1 cellular context compared by ENCODE assay signal in the genomic region with DNA sequence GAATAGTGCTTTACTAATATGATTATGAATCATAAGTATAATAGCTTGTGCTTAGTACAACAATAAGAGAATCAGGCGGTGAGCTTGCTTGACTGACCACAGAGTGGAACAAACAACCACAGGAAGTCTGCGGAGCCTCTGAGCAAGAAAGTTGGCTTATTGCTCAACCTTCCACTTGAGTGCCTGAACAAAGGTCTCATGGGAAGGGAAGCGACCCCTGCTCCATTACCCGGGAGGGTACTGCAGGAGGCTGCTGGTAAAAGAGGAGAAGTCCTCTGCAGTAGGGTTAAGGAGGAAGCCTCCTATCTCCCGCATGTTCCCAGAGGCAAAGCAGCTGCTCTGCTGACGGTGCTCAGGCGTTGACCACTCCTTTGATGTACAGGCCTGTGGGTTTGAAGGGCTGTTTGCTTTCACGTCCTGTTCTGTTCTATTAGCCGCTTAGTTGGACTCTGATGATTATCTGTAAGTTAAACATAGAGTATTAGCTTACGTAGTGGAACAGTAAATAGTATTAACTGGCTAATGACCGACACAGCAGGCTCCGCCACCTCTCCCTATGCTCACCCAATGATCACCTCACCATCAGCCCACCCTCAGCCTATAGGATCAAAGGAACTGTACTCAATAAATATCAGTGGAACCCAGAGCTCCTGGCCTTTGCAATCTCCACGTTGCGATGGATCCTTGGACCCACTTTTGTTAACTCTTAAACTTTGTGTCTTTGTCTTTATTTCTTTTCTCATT.
A peak's percentile ranks its signal among the peaks of the same experiment; 100 is the strongest.
TF ChIP-seq lines count a peak whose summit lies in the region.

No MANE protein-coding gene starts in this region.

TF ChIP-seq in HepG2, 621 proteins besides CTCF, POLR2A, EP300 and RAD21 (continued from another document and continues in another):
- TF ChIP-seq, protein P1, sequence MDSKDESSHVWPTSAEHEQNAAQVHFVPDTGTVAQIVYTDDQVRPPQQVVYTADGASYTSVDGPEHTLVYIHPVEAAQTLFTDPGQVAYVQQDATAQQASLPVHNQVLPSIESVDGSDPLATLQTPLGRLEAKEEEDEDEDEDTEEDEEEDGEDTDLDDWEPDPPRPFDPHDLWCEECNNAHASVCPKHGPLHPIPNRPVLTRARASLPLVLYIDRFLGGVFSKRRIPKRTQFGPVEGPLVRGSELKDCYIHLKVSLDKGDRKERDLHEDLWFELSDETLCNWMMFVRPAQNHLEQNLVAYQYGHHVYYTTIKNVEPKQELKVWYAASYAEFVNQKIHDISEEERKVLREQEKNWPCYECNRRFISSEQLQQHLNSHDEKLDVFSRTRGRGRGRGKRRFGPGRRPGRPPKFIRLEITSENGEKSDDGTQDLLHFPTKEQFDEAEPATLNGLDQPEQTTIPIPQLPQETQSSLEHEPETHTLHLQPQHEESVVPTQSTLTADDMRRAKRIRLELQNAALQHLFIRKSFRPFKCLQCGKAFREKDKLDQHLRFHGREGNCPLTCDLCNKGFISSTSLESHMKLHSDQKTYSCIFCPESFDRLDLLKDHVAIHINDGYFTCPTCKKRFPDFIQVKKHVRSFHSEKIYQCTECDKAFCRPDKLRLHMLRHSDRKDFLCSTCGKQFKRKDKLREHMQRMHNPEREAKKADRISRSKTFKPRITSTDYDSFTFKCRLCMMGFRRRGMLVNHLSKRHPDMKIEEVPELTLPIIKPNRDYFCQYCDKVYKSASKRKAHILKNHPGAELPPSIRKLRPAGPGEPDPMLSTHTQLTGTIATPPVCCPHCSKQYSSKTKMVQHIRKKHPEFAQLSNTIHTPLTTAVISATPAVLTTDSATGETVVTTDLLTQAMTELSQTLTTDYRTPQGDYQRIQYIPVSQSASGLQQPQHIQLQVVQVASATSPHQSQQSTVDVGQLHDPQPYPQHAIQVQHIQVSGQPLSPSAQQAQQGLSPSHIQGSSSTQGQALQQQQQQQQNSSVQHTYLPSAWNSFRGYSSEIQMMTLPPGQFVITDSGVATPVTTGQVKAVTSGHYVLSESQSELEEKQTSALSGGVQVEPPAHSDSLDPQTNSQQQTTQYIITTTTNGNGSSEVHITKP (CRISPR knock-in tag; IDR thresholded peaks at IDR 0.05; ENCODE audit: low read depth) = no peak
- TF ChIP-seq BORCS8-MEF2B (CRISPR knock-in tag; IDR thresholded peaks at IDR 0.05) (peak; percentile 61), ZNF557 (CRISPR knock-in tag; IDR thresholded peaks at IDR 0.05) (no peak), FOXK2 (IDR thresholded peaks at IDR 0.05) (no peak; the same call in 1 of the 2 replicates), ZNF839 (CRISPR knock-in tag; IDR thresholded peaks at IDR 0.05; ENCODE audit: borderline replicate concordance) (no peak), ZNF761 (CRISPR knock-in tag; conservative IDR thresholded peaks at IDR 0.05) (no peak; the same call in none of the 2 replicates), ZNF207 (IDR thresholded peaks at IDR 0.05; ENCODE audit: borderline replicate concordance) (no peak), EZH2 (conservative IDR thresholded peaks at IDR 0.05; ENCODE audit: low read depth, low read length) (no peak), HNRNPLL (IDR thresholded peaks at IDR 0.05; ENCODE audit: low read depth, low read length, poor library complexity, severe bottlenecking) (no peak), GZF1 (CRISPR knock-in tag; IDR thresholded peaks at IDR 0.05) (no peak), MYNN (CRISPR knock-in tag; IDR thresholded peaks at IDR 0.05; ENCODE audit: low read depth) (no peak), ZKSCAN1 (IDR thresholded peaks at IDR 0.05; ENCODE audit: low read length) (0 out of 2 replicates have a peak, but pooled peaks have one; percentile 9), TEAD2 (CRISPR knock-in tag; IDR thresholded peaks at IDR 0.05) (no peak), AGO1 (IDR thresholded peaks at IDR 0.05; ENCODE audit: low read depth, low read length, poor library complexity, severe bottlenecking) (no peak), ZFP36L2 (CRISPR knock-in tag; IDR thresholded peaks at IDR 0.05) (no peak), ZNF260 (CRISPR knock-in tag; IDR thresholded peaks at IDR 0.05; ENCODE audit: borderline replicate concordance, low read depth) (no peak), ZSCAN25 (CRISPR knock-in tag; IDR thresholded peaks at IDR 0.05) (no peak), GATAD2A (CRISPR knock-in tag; IDR thresholded peaks at IDR 0.05) (peak; percentile 63; the same call in 1 of the 2 replicates), ZNF230 (CRISPR knock-in tag; IDR thresholded peaks at IDR 0.05) (peak; percentile 82; the same call in 1 of the 2 replicates), ZFX (CRISPR knock-in tag; IDR thresholded peaks at IDR 0.05; ENCODE audit: low read depth) (peak; percentile 74), CHD2 (IDR thresholded peaks at IDR 0.05; ENCODE audit: low read depth, low read length) (no peak), MAF1 (CRISPR knock-in tag; IDR thresholded peaks at IDR 0.05; ENCODE audit: borderline replicate concordance) (0 out of 2 replicates have a peak, but pooled peaks have one; percentile 4), ZNF33B (CRISPR knock-in tag; IDR thresholded peaks at IDR 0.05) (no peak), PHF5A (CRISPR knock-in tag; IDR thresholded peaks at IDR 0.05; ENCODE audit: low read depth, unreplicated experiment) (peak; percentile 7), STAG1 (CRISPR knock-in tag; IDR thresholded peaks at IDR 0.05) (no peak), ZSCAN29 (CRISPR knock-in tag; conservative IDR thresholded peaks at IDR 0.05) (peak; percentile 85; the same call in 1 of the 2 replicates)
- TF ChIP-seq, protein P2, sequence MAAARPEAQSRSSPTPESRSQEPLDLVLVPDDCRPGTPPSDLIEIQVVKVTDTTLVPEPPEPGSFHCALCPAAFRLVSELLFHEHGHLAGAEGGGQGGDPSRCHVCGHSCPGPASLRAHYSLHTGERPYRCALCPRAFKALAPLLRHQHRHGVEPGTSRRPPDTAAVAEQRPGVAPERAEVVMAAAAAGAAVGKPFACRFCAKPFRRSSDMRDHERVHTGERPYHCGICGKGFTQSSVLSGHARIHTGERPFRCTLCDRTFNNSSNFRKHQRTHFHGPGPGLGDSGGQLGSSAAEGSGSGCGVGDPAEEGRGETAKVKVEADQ (CRISPR knock-in tag; IDR thresholded peaks at IDR 0.05; ENCODE audit: borderline replicate concordance) = no peak
- TF ChIP-seq, protein P3, sequence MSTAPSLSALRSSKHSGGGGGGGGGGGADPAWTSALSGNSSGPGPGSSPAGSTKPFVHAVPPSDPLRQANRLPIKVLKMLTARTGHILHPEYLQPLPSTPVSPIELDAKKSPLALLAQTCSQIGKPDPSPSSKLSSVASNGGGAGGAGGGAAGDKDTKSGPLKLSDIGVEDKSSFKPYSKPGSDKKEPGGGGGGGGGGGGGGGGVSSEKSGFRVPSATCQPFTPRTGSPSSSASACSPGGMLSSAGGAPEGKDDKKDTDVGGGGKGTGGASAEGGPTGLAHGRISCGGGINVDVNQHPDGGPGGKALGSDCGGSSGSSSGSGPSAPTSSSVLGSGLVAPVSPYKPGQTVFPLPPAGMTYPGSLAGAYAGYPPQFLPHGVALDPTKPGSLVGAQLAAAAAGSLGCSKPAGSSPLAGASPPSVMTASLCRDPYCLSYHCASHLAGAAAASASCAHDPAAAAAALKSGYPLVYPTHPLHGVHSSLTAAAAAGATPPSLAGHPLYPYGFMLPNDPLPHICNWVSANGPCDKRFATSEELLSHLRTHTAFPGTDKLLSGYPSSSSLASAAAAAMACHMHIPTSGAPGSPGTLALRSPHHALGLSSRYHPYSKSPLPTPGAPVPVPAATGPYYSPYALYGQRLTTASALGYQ (CRISPR knock-in tag; IDR thresholded peaks at IDR 0.05) = peak; percentile 98
- TF ChIP-seq, protein P4, sequence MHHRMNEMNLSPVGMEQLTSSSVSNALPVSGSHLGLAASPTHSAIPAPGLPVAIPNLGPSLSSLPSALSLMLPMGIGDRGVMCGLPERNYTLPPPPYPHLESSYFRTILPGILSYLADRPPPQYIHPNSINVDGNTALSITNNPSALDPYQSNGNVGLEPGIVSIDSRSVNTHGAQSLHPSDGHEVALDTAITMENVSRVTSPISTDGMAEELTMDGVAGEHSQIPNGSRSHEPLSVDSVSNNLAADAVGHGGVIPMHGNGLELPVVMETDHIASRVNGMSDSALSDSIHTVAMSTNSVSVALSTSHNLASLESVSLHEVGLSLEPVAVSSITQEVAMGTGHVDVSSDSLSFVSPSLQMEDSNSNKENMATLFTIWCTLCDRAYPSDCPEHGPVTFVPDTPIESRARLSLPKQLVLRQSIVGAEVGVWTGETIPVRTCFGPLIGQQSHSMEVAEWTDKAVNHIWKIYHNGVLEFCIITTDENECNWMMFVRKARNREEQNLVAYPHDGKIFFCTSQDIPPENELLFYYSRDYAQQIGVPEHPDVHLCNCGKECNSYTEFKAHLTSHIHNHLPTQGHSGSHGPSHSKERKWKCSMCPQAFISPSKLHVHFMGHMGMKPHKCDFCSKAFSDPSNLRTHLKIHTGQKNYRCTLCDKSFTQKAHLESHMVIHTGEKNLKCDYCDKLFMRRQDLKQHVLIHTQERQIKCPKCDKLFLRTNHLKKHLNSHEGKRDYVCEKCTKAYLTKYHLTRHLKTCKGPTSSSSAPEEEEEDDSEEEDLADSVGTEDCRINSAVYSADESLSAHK (CRISPR knock-in tag; IDR thresholded peaks at IDR 0.05; ENCODE audit: borderline replicate concordance) = no peak
- TF ChIP-seq, protein P5, sequence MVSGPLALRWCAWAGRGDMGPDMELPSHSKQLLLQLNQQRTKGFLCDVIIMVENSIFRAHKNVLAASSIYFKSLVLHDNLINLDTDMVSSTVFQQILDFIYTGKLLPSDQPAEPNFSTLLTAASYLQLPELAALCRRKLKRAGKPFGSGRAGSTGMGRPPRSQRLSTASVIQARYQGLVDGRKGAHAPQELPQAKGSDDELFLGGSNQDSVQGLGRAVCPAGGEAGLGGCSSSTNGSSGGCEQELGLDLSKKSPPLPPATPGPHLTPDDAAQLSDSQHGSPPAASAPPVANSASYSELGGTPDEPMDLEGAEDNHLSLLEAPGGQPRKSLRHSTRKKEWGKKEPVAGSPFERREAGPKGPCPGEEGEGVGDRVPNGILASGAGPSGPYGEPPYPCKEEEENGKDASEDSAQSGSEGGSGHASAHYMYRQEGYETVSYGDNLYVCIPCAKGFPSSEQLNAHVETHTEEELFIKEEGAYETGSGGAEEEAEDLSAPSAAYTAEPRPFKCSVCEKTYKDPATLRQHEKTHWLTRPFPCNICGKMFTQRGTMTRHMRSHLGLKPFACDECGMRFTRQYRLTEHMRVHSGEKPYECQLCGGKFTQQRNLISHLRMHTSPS (CRISPR knock-in tag; IDR thresholded peaks at IDR 0.05; ENCODE audit: low read depth) = peak; percentile 16; the same call in 1 of the 2 replicates
- TF ChIP-seq, protein P6, sequence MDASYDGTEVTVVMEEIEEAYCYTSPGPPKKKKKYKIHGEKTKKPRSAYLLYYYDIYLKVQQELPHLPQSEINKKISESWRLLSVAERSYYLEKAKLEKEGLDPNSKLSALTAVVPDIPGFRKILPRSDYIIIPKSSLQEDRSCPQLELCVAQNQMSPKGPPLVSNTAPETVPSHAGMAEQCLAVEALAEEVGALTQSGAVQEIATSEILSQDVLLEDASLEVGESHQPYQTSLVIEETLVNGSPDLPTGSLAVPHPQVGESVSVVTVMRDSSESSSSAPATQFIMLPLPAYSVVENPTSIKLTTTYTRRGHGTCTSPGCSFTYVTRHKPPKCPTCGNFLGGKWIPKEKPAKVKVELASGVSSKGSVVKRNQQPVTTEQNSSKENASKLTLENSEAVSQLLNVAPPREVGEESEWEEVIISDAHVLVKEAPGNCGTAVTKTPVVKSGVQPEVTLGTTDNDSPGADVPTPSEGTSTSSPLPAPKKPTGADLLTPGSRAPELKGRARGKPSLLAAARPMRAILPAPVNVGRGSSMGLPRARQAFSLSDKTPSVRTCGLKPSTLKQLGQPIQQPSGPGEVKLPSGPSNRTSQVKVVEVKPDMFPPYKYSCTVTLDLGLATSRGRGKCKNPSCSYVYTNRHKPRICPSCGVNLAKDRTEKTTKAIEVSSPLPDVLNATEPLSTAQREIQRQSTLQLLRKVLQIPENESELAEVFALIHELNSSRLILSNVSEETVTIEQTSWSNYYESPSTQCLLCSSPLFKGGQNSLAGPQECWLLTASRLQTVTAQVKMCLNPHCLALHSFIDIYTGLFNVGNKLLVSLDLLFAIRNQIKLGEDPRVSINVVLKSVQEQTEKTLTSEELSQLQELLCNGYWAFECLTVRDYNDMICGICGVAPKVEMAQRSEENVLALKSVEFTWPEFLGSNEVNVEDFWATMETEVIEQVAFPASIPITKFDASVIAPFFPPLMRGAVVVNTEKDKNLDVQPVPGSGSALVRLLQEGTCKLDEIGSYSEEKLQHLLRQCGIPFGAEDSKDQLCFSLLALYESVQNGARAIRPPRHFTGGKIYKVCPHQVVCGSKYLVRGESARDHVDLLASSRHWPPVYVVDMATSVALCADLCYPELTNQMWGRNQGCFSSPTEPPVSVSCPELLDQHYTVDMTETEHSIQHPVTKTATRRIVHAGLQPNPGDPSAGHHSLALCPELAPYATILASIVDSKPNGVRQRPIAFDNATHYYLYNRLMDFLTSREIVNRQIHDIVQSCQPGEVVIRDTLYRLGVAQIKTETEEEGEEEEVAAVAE (CRISPR knock-in tag; IDR thresholded peaks at IDR 0.05; ENCODE audit: borderline replicate concordance) = peak; percentile 31; the same call in 1 of the 2 replicates
- TF ChIP-seq, protein P7, sequence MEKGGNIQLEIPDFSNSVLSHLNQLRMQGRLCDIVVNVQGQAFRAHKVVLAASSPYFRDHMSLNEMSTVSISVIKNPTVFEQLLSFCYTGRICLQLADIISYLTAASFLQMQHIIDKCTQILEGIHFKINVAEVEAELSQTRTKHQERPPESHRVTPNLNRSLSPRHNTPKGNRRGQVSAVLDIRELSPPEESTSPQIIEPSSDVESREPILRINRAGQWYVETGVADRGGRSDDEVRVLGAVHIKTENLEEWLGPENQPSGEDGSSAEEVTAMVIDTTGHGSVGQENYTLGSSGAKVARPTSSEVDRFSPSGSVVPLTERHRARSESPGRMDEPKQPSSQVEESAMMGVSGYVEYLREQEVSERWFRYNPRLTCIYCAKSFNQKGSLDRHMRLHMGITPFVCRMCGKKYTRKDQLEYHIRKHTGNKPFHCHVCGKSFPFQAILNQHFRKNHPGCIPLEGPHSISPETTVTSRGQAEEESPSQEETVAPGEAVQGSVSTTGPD (CRISPR knock-in tag; IDR thresholded peaks at IDR 0.05) = 0 out of 2 replicates have a peak, but pooled peaks have one; percentile 51
- TF ChIP-seq, protein P8, sequence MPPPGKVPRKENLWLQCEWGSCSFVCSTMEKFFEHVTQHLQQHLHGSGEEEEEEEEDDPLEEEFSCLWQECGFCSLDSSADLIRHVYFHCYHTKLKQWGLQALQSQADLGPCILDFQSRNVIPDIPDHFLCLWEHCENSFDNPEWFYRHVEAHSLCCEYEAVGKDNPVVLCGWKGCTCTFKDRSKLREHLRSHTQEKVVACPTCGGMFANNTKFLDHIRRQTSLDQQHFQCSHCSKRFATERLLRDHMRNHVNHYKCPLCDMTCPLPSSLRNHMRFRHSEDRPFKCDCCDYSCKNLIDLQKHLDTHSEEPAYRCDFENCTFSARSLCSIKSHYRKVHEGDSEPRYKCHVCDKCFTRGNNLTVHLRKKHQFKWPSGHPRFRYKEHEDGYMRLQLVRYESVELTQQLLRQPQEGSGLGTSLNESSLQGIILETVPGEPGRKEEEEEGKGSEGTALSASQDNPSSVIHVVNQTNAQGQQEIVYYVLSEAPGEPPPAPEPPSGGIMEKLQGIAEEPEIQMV (CRISPR knock-in tag; IDR thresholded peaks at IDR 0.05; ENCODE audit: low read depth) = 0 out of 2 replicates have a peak, but pooled peaks have one; percentile 13
- TF ChIP-seq, protein P9, sequence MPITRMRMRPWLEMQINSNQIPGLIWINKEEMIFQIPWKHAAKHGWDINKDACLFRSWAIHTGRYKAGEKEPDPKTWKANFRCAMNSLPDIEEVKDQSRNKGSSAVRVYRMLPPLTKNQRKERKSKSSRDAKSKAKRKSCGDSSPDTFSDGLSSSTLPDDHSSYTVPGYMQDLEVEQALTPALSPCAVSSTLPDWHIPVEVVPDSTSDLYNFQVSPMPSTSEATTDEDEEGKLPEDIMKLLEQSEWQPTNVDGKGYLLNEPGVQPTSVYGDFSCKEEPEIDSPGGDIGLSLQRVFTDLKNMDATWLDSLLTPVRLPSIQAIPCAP (CRISPR knock-in tag; IDR thresholded peaks at IDR 0.05; ENCODE audit: low read depth) = no peak
